Comparison of ENCODE assay signal across 8 cellular contexts in genomic region chr16:20774703-20775362, GRCh38. TPM values are rescaled to one million over a fixed set of nuclear protein-coding genes. Genes with fewer than 3 reads are reported as not detected.
DNase-seq lines count a peak whose midpoint lies in the region; ATAC-seq, FAIRE-seq and TF ChIP-seq lines count a peak whose summit lies in the region.

No MANE protein-coding gene starts in this region.

- TF ChIP-seq RAD21 in HepG2 (CRISPR knock-in tag; IDR thresholded peaks at IDR 0.05) = peak; percentile 86

- no peaks in the 10 kb centered on the region for H3K4me1 ChIP-seq in mammary epithelial cell (ENCODE audit: insufficient read depth, low read length)
- no peaks in the 10 kb centered on the region for H3K4me1 ChIP-seq in HepG2 (ENCODE audit: insufficient read depth, low read length)

- TF ChIP-seq EP300 in HepG2 (IDR thresholded peaks at IDR 0.05; ENCODE audit: low read depth in 2 of 2, low read length in 2 of 2) (no peak), HepG2 (CRISPR knock-in tag; IDR thresholded peaks at IDR 0.05; ENCODE audit: borderline replicate concordance) (no peak)

- dilution Hi-C loops in mammary epithelial cell (cut with HindIII; ENCODE audit: low sequenced_read_pairs) = no loop called here

- CTCF ChIA-PET in mammary epithelial cell (lab: Charles Lee; ENCODE audit: low non-redundant PET) = interaction anchor here (0.5 kb wide), 1 partner anchor 308 kb away, joined by 3 read pairs; no protein-coding TSS in a partner anchor
- CTCF ChIA-PET in HepG2 (lab: Yijun Ruan, JAX; ENCODE audit: low intra/inter-chr PET ratio, low total read pairs) = interaction anchor here (1.1 kb wide), 1 partner anchor 308 kb away, joined by 3 read pairs; no protein-coding TSS in a partner anchor

- no peak for TF ChIP-seq POLR2A in HepG2 (IDR thresholded peaks at IDR 0.05; ENCODE audit: insufficient read depth in 1 of 2, low read depth in 2 of 2, low read length in 2 of 2)

- no peak overlapping the region for H3K27ac ChIP-seq in mammary epithelial cell (ENCODE audit: insufficient read depth, low read depth, low read length)
- H3K27ac ChIP-seq in HepG2 (ENCODE audit: extremely low read length, insufficient read depth, low read length) = no peak overlapping the region

- H3K27me3 ChIP-seq in mammary epithelial cell (ENCODE audit: insufficient read depth, low read length) (no peaks in the 10 kb centered on the region), HepG2 (ENCODE audit: control insufficient read depth in 1 of 2, insufficient read depth in 2 of 2, low read length in 2 of 2) (no peaks in the 10 kb centered on the region)

- DNase-seq in NK-92 treated with Interleukin-12 subunit alpha and Interleukin-12 subunit beta, amount 100 ng/mL, for 24 hours (lab: John Stamatoyannopoulos, UW) = peak; percentile 38
- DNase-seq in NK-92 (lab: John Stamatoyannopoulos, UW; ENCODE audit: unreplicated experiment) (no peak), NCI-H1694 treated with DMSO at 0.1 percent for 48 hours (lab: John Stamatoyannopoulos, UW) (peak; percentile 10), UCSD-AML1 (lab: John Stamatoyannopoulos, UW; ENCODE audit: unreplicated experiment) (peak; percentile 77), mammary epithelial cell (peak; percentile 68), HepG2 (ENCODE audit: low spot score) (peak; percentile 67), DMS79 treated with DMSO at 0.1 percent for 48 hours (lab: John Stamatoyannopoulos, UW) (no peak)
- peak; percentile 48 to 49 for DNase-seq in stimulated activated CD8-positive, alpha-beta memory T cell treated with anti-CD3 and anti-CD28 coated beads, Interleukin-2, amount 100 ng/mL, for 48 hours (ENCODE audit: low read depth in 2 of 2)

- no peaks in the 10 kb centered on the region for H4K20me1 ChIP-seq in mammary epithelial cell (ENCODE audit: insufficient read depth, low read length)
- H4K20me1 ChIP-seq in HepG2 (ENCODE audit: insufficient read depth, low read length) = no peaks in the 10 kb centered on the region

- H2AFZ ChIP-seq in mammary epithelial cell (ENCODE audit: low read depth, low read length) = no peak overlapping the region
- H2AFZ ChIP-seq in HepG2 (ENCODE audit: low read length) = no peak overlapping the region

- in situ Hi-C loops in mammary epithelial cell (cut with MboI; ENCODE audit: low sequenced_read_pairs in 2 of 2) = no loop called here
- in situ Hi-C loops in HepG2 (cut with HindIII; ENCODE audit: extremely low pct_ligation_motif_present, low pct_unique_long_range_greater_than_20kb) = no loop called here

- BruUV-seq in mammary epithelial cell (replicated peaks; lab: Mats Ljungman, UMichigan) (no TSS peak), HepG2 (replicated peaks; lab: Mats Ljungman, UMichigan) (no TSS peak)

- H3K36me3 ChIP-seq in mammary epithelial cell (ENCODE audit: insufficient read depth, low read length) (no peaks in the 10 kb centered on the region), HepG2 (replicated peaks in 1 of 2; ENCODE audit: control insufficient read depth in 1 of 2, insufficient read depth in 2 of 2, low read length in 2 of 2) (peaks cover 12 to 15% of the 10 kb centered on the region in 2 experiments; a peak in 4 of 5 replicates)

- H3K9me3 ChIP-seq in mammary epithelial cell (replicated peaks; ENCODE audit: insufficient read depth, low read length) (no peaks in the 10 kb centered on the region), HepG2 (ENCODE audit: low read length) (no peaks in the 10 kb centered on the region)

- WGBS in mammary epithelial cell (ENCODE audit: low coverage, missing lambda C conversion rate) = 67% methylated on average over 7 of the region's 7 CpGs
- 66% methylated on average over 7 of the region's 7 CpGs for WGBS in HepG2 (ENCODE audit: low lambda C conversion rate)

- H3K79me2 ChIP-seq in mammary epithelial cell (ENCODE audit: insufficient read depth, low read length) (no peaks in the 10 kb centered on the region), HepG2 (ENCODE audit: insufficient read depth, low read length) (no peaks in the 10 kb centered on the region)

- TF ChIP-seq CTCF in mammary epithelial cell (conservative IDR thresholded peaks at IDR 0.05 in 1 of 2, IDR thresholded peaks at IDR 0.05 in 1 of 2; ENCODE audit: extremely low read depth in 1 of 2, insufficient read depth in 1 of 2, low read depth in 1 of 2, low read length in 2 of 2) (peak; percentile 83 to 93), HepG2 (CRISPR knock-in tag; IDR thresholded peaks at IDR 0.05) (peak; percentile 97)

- POLR2A ChIA-PET in HepG2 (lab: Yijun Ruan, JAX) = interaction anchor here (2.1 kb wide), 1 partner anchor 11 kb away, joined by 6 read pairs; the partner anchor contains the start of gene ACSM3

- ATAC-seq in HepG2 = peak; percentile 100

- intact Hi-C loops in mammary epithelial cell (cut with micrococcal nuclease) = no loop called here
- intact Hi-C loops in HepG2 (cut with micrococcal nuclease; ENCODE audit: unreplicated experiment) = no loop called here

- FAIRE-seq in HepG2 (lab: Jason Lieb, UNC) = peak; percentile 54

- no peak overlapping the region for H3K4me2 ChIP-seq in mammary epithelial cell (ENCODE audit: insufficient read depth, low read depth, low read length)
- H3K4me2 ChIP-seq in HepG2 (ENCODE audit: low read depth, low read length) = no peak overlapping the region

- H3K9ac ChIP-seq in mammary epithelial cell (ENCODE audit: insufficient read depth, low read length) (no peak overlapping the region), HepG2 (ENCODE audit: insufficient read depth, low read depth, low read length) (no peak overlapping the region)

- H3K4me3 ChIP-seq in mammary epithelial cell (replicated peaks in 1 of 3; ENCODE audit: insufficient read depth in 1 of 3, low read depth in 2 of 3, low read length in 3 of 3) = no peak overlapping the region
- no peak overlapping the region for H3K4me3 ChIP-seq in HepG2 (replicated peaks in 1 of 3; ENCODE audit: insufficient read depth in 1 of 3, low read depth in 2 of 3, low read length in 3 of 3)

RNA-seq across cellular contexts. Expression of gene ACSM3, which starts 11.0 kb away (rescaled TPM):
- total RNA-seq in mammary epithelial cell (1 to 10 TPM; 1.1 to 1.5 TPM), HepG2 (2016; rRNA removed; fragmentation: Illumina TruSeq; extraction: Trizol) (108 and 125 TPM in 2 replicates)
- polyA plus RNA-seq in mammary epithelial cell (0.39 TPM), HepG2 (2011; rRNA removed) (74.0 and 84.3 TPM in 2 replicates)
- polyA minus RNA-seq in mammary epithelial cell = not detected
- 16.9 and 17.5 TPM in 2 replicates for total RNA-seq in HepG2 (2016; cell fraction: cytosol; rRNA removed; fragmentation: Illumina TruSeq; extraction: Trizol; ENCODE audit: low read depth)
- 103 and 128 TPM in 2 replicates for total RNA-seq in HepG2 (2016; cell fraction: insoluble cytoplasmic fraction; rRNA removed; fragmentation: Illumina TruSeq; extraction: Trizol)
- 55.2 and 56.2 TPM in 2 replicates for total RNA-seq in HepG2 (2016; cell fraction: membrane; rRNA removed; fragmentation: Illumina TruSeq; extraction: Trizol)
- 194 and 207 TPM in 2 replicates for total RNA-seq in HepG2 (2016; cell fraction: nucleus; rRNA removed; fragmentation: Illumina TruSeq; extraction: Trizol)
- 50.4 and 63.7 TPM in 2 replicates for polyA plus RNA-seq in HepG2 (2011; cell fraction: cytosol; rRNA removed)
- 123 and 153 TPM in 2 replicates for polyA plus RNA-seq in HepG2 (2011; cell fraction: nucleus; rRNA removed)
- polyA plus RNA-seq in HepG2 (2012) = 99.7 and 110 TPM in 2 replicates
- 14.1 and 15.2 TPM in 2 replicates for polyA plus RNA-seq in HepG2 (2016; cell fraction: cytosol; fragmentation: Illumina TruSeq; extraction: Trizol; ENCODE audit: low read depth)
- 156 and 162 TPM in 2 replicates for polyA plus RNA-seq in HepG2 (2016; cell fraction: insoluble cytoplasmic fraction; fragmentation: Illumina TruSeq; extraction: Trizol; ENCODE audit: low read depth)
- 43.7 and 47.6 TPM in 2 replicates for polyA plus RNA-seq in HepG2 (2016; cell fraction: membrane; fragmentation: Illumina TruSeq; extraction: Trizol; ENCODE audit: low read depth)
- 215 and 247 TPM in 2 replicates for polyA plus RNA-seq in HepG2 (2016; cell fraction: nucleus; fragmentation: Illumina TruSeq; extraction: Trizol; ENCODE audit: insufficient read depth, low read depth)
- polyA minus RNA-seq in HepG2 (2011; rRNA and poly(A)+ RNA removed; ENCODE audit: low replicate concordance) = 0.82 and 141 TPM in 2 replicates
- polyA minus RNA-seq in HepG2 (2011; cell fraction: cytosol; rRNA and poly(A)+ RNA removed) = 18.3 and 32.4 TPM in 2 replicates
- polyA minus RNA-seq in HepG2 (2011; cell fraction: nucleus; rRNA and poly(A)+ RNA removed) = 204 and 288 TPM in 2 replicates

RNA-seq across cellular contexts. Expression of gene ERI2, which starts 31.4 kb away (rescaled TPM):
- total RNA-seq in mammary epithelial cell (10 to 100 TPM; 31.4 to 32.5 TPM), HepG2 (2016; rRNA removed; fragmentation: Illumina TruSeq; extraction: Trizol) (41.3 and 53.1 TPM in 2 replicates)
- polyA plus RNA-seq in mammary epithelial cell (12.1 TPM), HepG2 (2011; rRNA removed) (16.3 and 17.4 TPM in 2 replicates)
- 5.7 TPM for polyA minus RNA-seq in mammary epithelial cell
- 19.3 and 19.4 TPM in 2 replicates for total RNA-seq in HepG2 (2016; cell fraction: cytosol; rRNA removed; fragmentation: Illumina TruSeq; extraction: Trizol; ENCODE audit: low read depth)
- total RNA-seq in HepG2 (2016; cell fraction: insoluble cytoplasmic fraction; rRNA removed; fragmentation: Illumina TruSeq; extraction: Trizol) = 40.2 and 47.3 TPM in 2 replicates
- 41.1 and 44.1 TPM in 2 replicates for total RNA-seq in HepG2 (2016; cell fraction: membrane; rRNA removed; fragmentation: Illumina TruSeq; extraction: Trizol)
- total RNA-seq in HepG2 (2016; cell fraction: nucleus; rRNA removed; fragmentation: Illumina TruSeq; extraction: Trizol) = 48.1 and 48.5 TPM in 2 replicates
- 7.2 and 9.4 TPM in 2 replicates for polyA plus RNA-seq in HepG2 (2011; cell fraction: cytosol; rRNA removed)
- 24.8 and 33.6 TPM in 2 replicates for polyA plus RNA-seq in HepG2 (2011; cell fraction: nucleus; rRNA removed)
- 11.3 and 21.2 TPM in 2 replicates for polyA plus RNA-seq in HepG2 (2012)
- 3.9 and 6.1 TPM in 2 replicates for polyA plus RNA-seq in HepG2 (2016; cell fraction: cytosol; fragmentation: Illumina TruSeq; extraction: Trizol; ENCODE audit: low read depth)
- 40.1 and 44.5 TPM in 2 replicates for polyA plus RNA-seq in HepG2 (2016; cell fraction: insoluble cytoplasmic fraction; fragmentation: Illumina TruSeq; extraction: Trizol; ENCODE audit: low read depth)
- 16.7 and 17.7 TPM in 2 replicates for polyA plus RNA-seq in HepG2 (2016; cell fraction: membrane; fragmentation: Illumina TruSeq; extraction: Trizol; ENCODE audit: low read depth)
- polyA plus RNA-seq in HepG2 (2016; cell fraction: nucleus; fragmentation: Illumina TruSeq; extraction: Trizol; ENCODE audit: insufficient read depth, low read depth) = 46.2 and 48.0 TPM in 2 replicates
- polyA minus RNA-seq in HepG2 (2011; rRNA and poly(A)+ RNA removed; ENCODE audit: low replicate concordance) = 10.5 and 15.9 TPM in 2 replicates
- polyA minus RNA-seq in HepG2 (2011; cell fraction: cytosol; rRNA and poly(A)+ RNA removed) = 8.3 and 13.4 TPM in 2 replicates
- 45.3 and 46.2 TPM in 2 replicates for polyA minus RNA-seq in HepG2 (2011; cell fraction: nucleus; rRNA and poly(A)+ RNA removed)

RNA-seq across cellular contexts. Expression of gene REXO5, which starts 31.5 kb away (rescaled TPM):
- total RNA-seq in mammary epithelial cell = 1 to 10 TPM; 3.5 to 6.7 TPM
- polyA plus RNA-seq in mammary epithelial cell = 3.9 TPM
- not detected for polyA minus RNA-seq in mammary epithelial cell
- 13.1 and 14.4 TPM in 2 replicates for total RNA-seq in HepG2 (2016; rRNA removed; fragmentation: Illumina TruSeq; extraction: Trizol)
- 13.8 and 15.9 TPM in 2 replicates for total RNA-seq in HepG2 (2016; cell fraction: cytosol; rRNA removed; fragmentation: Illumina TruSeq; extraction: Trizol; ENCODE audit: low read depth)
- 12.0 and 13.3 TPM in 2 replicates for total RNA-seq in HepG2 (2016; cell fraction: insoluble cytoplasmic fraction; rRNA removed; fragmentation: Illumina TruSeq; extraction: Trizol)
- total RNA-seq in HepG2 (2016; cell fraction: membrane; rRNA removed; fragmentation: Illumina TruSeq; extraction: Trizol) = 10.3 and 11.4 TPM in 2 replicates
- 18.6 and 20.9 TPM in 2 replicates for total RNA-seq in HepG2 (2016; cell fraction: nucleus; rRNA removed; fragmentation: Illumina TruSeq; extraction: Trizol)
- 5.5 and 5.9 TPM in 2 replicates for polyA plus RNA-seq in HepG2 (2011; rRNA removed)
- 2.1 and 2.7 TPM in 2 replicates for polyA plus RNA-seq in HepG2 (2011; cell fraction: cytosol; rRNA removed)
- 9.1 and 9.5 TPM in 2 replicates for polyA plus RNA-seq in HepG2 (2011; cell fraction: nucleus; rRNA removed)
- 3.5 and 6.7 TPM in 2 replicates for polyA plus RNA-seq in HepG2 (2012)
- 2.0 and 2.6 TPM in 2 replicates for polyA plus RNA-seq in HepG2 (2016; cell fraction: cytosol; fragmentation: Illumina TruSeq; extraction: Trizol; ENCODE audit: low read depth)
- polyA plus RNA-seq in HepG2 (2016; cell fraction: insoluble cytoplasmic fraction; fragmentation: Illumina TruSeq; extraction: Trizol; ENCODE audit: low read depth) = 10.4 and 10.8 TPM in 2 replicates
- polyA plus RNA-seq in HepG2 (2016; cell fraction: membrane; fragmentation: Illumina TruSeq; extraction: Trizol; ENCODE audit: low read depth) = 3.7 and 4.7 TPM in 2 replicates
- polyA plus RNA-seq in HepG2 (2016; cell fraction: nucleus; fragmentation: Illumina TruSeq; extraction: Trizol; ENCODE audit: insufficient read depth, low read depth) = 17.5 and 20.3 TPM in 2 replicates
- polyA minus RNA-seq in HepG2 (2011; rRNA and poly(A)+ RNA removed; ENCODE audit: low replicate concordance) = 6.7 and 10.1 TPM in 2 replicates
- polyA minus RNA-seq in HepG2 (2011; cell fraction: cytosol; rRNA and poly(A)+ RNA removed) = 3.8 and 5.8 TPM in 2 replicates
- 26.3 and 29.6 TPM in 2 replicates for polyA minus RNA-seq in HepG2 (2011; cell fraction: nucleus; rRNA and poly(A)+ RNA removed)

RNA-seq across cellular contexts. Expression of gene THUMPD1, which starts 33.2 kb away (rescaled TPM):
- 10 to 100 TPM; 28.3 to 78.3 TPM for total RNA-seq in mammary epithelial cell
- 32.2 TPM for polyA plus RNA-seq in mammary epithelial cell
- 15.7 TPM for polyA minus RNA-seq in mammary epithelial cell
- total RNA-seq in HepG2 (2016; rRNA removed; fragmentation: Illumina TruSeq; extraction: Trizol) = 69.1 and 102 TPM in 2 replicates
- total RNA-seq in HepG2 (2016; cell fraction: cytosol; rRNA removed; fragmentation: Illumina TruSeq; extraction: Trizol; ENCODE audit: low read depth) = 4.6 and 6.7 TPM in 2 replicates
- total RNA-seq in HepG2 (2016; cell fraction: insoluble cytoplasmic fraction; rRNA removed; fragmentation: Illumina TruSeq; extraction: Trizol) = 71.0 and 103 TPM in 2 replicates
- 19.1 and 23.2 TPM in 2 replicates for total RNA-seq in HepG2 (2016; cell fraction: membrane; rRNA removed; fragmentation: Illumina TruSeq; extraction: Trizol)
- total RNA-seq in HepG2 (2016; cell fraction: nucleus; rRNA removed; fragmentation: Illumina TruSeq; extraction: Trizol) = 67.8 and 71.7 TPM in 2 replicates
- 20.8 and 22.7 TPM in 2 replicates for polyA plus RNA-seq in HepG2 (2011; rRNA removed)
- 23.4 and 44.4 TPM in 2 replicates for polyA plus RNA-seq in HepG2 (2011; cell fraction: cytosol; rRNA removed)
- polyA plus RNA-seq in HepG2 (2011; cell fraction: nucleus; rRNA removed) = 80.0 and 102 TPM in 2 replicates
- 29.3 and 38.3 TPM in 2 replicates for polyA plus RNA-seq in HepG2 (2012)
- 1.6 and 2.0 TPM in 2 replicates for polyA plus RNA-seq in HepG2 (2016; cell fraction: cytosol; fragmentation: Illumina TruSeq; extraction: Trizol; ENCODE audit: low read depth)
- polyA plus RNA-seq in HepG2 (2016; cell fraction: insoluble cytoplasmic fraction; fragmentation: Illumina TruSeq; extraction: Trizol; ENCODE audit: low read depth) = 67.9 and 69.4 TPM in 2 replicates
- polyA plus RNA-seq in HepG2 (2016; cell fraction: membrane; fragmentation: Illumina TruSeq; extraction: Trizol; ENCODE audit: low read depth) = 6.6 and 7.6 TPM in 2 replicates
- polyA plus RNA-seq in HepG2 (2016; cell fraction: nucleus; fragmentation: Illumina TruSeq; extraction: Trizol; ENCODE audit: insufficient read depth, low read depth) = 48.7 and 49.4 TPM in 2 replicates
- polyA minus RNA-seq in HepG2 (2011; rRNA and poly(A)+ RNA removed; ENCODE audit: low replicate concordance) = 22.2 and 83.8 TPM in 2 replicates
- polyA minus RNA-seq in HepG2 (2011; cell fraction: cytosol; rRNA and poly(A)+ RNA removed) = 34.7 and 43.5 TPM in 2 replicates
- polyA minus RNA-seq in HepG2 (2011; cell fraction: nucleus; rRNA and poly(A)+ RNA removed) = 128 and 146 TPM in 2 replicates

Comparison
In these comparisons a context has a peak if more than half of its experiments do, and no peak if none do; other contexts are left out.
1. DNase-seq: peak in NK-92 treated with Interleukin-12 subunit alpha and Interleukin-12 subunit beta, amount 100 ng/mL, for 24 hours (single experiment), NCI-H1694 treated with DMSO at 0.1 percent for 48 hours (single experiment), UCSD-AML1 (single experiment), mammary epithelial cell (single experiment), HepG2 (single experiment) and stimulated activated CD8-positive, alpha-beta memory T cell treated with anti-CD3 and anti-CD28 coated beads, Interleukin-2, amount 100 ng/mL, for 48 hours (2 of 2); none in NK-92 (single experiment) and DMS79 treated with DMSO at 0.1 percent for 48 hours (single experiment).
2. RNA of gene ACSM3, which starts 11.0 kb away (total RNA-seq): 16.9 to 207 TPM in HepG2; 1.1 to 1.5 TPM in mammary epithelial cell; every median in the first group is over 4 times any median in the second.